9 cellular contexts compared by ENCODE assay signal in genomic region chr5:83470920-83471404, GRCh38. TPM values are rescaled to one million over a fixed set of nuclear protein-coding genes. Genes with fewer than 3 reads are reported as not detected.
DNase-seq lines count a peak whose midpoint lies in the region; ATAC-seq and TF ChIP-seq lines count a peak whose summit lies in the region.
"Had no signal": no experiment of that assay in that cellular context is flagged by ENCODE, and none has a peak within 500 bp of the region (broad histone marks: within the 10 kb centered on the region; RNA-seq: fewer than 3 reads in every experiment).

No MANE protein-coding gene starts in this region.

- H3K36me3 ChIP-seq in kidney epithelial cell (ENCODE audit: control insufficient read depth, insufficient read depth, low read length) (peaks cover 4% of the 10 kb centered on the region), thoracic aorta (no peaks in the 10 kb centered on the region)

- CTCF ChIA-PET in activated CD8-positive, alpha-beta T cell treated with anti-CD3 and anti-CD28 coated beads, Interleukin-2, amount 10 ng/mL, durations not matched to agents 7 days and 5 days (lab: Charles Lee), result no interaction called here
- CTCF ChIA-PET in activated CD8-positive, alpha-beta T cell treated with anti-CD3 and anti-CD28 coated beads for 36 hours (lab: Charles Lee), result interaction anchor here (0.9 kb wide), 1 partner anchor 41 kb away, joined by 3 read pairs; no protein-coding TSS in a partner anchor

- H3K36me3 Mint-ChIP-seq in activated CD8-positive, alpha-beta T cell treated with anti-CD3 and anti-CD28 coated beads, Interleukin-2, amount 10 ng/mL, durations not matched to agents 7 days and 5 days (ENCODE audit: low read depth), result no peaks in the 10 kb centered on the region
- H3K36me3 Mint-ChIP-seq in activated CD8-positive, alpha-beta T cell treated with anti-CD3 and anti-CD28 coated beads for 36 hours (ENCODE audit: low read depth), result no peaks in the 10 kb centered on the region
- peaks cover 8% of the 10 kb centered on the region for H3K36me3 Mint-ChIP-seq in activated T-helper 17 cell treated with anti-CD3 and anti-CD28 coated beads, Interleukin-2, amount 50 U/mL, for 72 hours (ENCODE audit: low read depth)
- peaks cover 0 to 6% of the 10 kb centered on the region in 2 donors for H3K36me3 Mint-ChIP-seq in stimulated activated naive B cell treated with anti-CD40 and anti-IgM and Interleukin-4, amounts not matched to agents 10 μg/mL and 1 μg/mL and 100 μg/mL, for 72 hours

- H3K9me3 ChIP-seq in thoracic aorta, result no peaks in the 10 kb centered on the region

- POLR2A ChIA-PET in activated CD8-positive, alpha-beta T cell treated with anti-CD3 and anti-CD28 coated beads, Interleukin-2, amount 10 ng/mL, durations not matched to agents 7 days and 5 days (lab: Charles Lee), result no interaction called here
- POLR2A ChIA-PET in activated CD8-positive, alpha-beta T cell treated with anti-CD3 and anti-CD28 coated beads for 36 hours (lab: Charles Lee), result no interaction called here

- no peak for DNase-seq in activated CD8-positive, alpha-beta T cell treated with anti-CD3 and anti-CD28 coated beads, Interleukin-2, amount 10 ng/mL, durations not matched to agents 7 days and 5 days
- DNase-seq in activated CD8-positive, alpha-beta T cell treated with anti-CD3 and anti-CD28 coated beads for 36 hours, result no peak
- DNase-seq in kidney epithelial cell (ENCODE audit: low read depth) (no peak), thoracic aorta (ENCODE audit: low spot score) (no peak), pons (ENCODE audit: low spot score) (no peak), OCI-M1 (lab: John Stamatoyannopoulos, UW) (no peak)
- no peak for DNase-seq in stimulated activated naive B cell treated with anti-CD40 and anti-IgM and Interleukin-4, amounts not matched to agents 10 μg/mL and 1 μg/mL and 100 μg/mL, for 72 hours
- DNase-seq: stimulated activated naive CD4-positive, alpha-beta T cell treated with Interleukin-2 at 50 U/mL for 16 hours had no signal

- H3K4me1 Mint-ChIP-seq in activated CD8-positive, alpha-beta T cell treated with anti-CD3 and anti-CD28 coated beads, Interleukin-2, amount 10 ng/mL, durations not matched to agents 7 days and 5 days (ENCODE audit: low read depth), result peaks cover 38% of the 10 kb centered on the region
- H3K4me1 Mint-ChIP-seq in activated CD8-positive, alpha-beta T cell treated with anti-CD3 and anti-CD28 coated beads for 36 hours (ENCODE audit: low read depth), result peaks cover 31% of the 10 kb centered on the region
- H3K4me1 Mint-ChIP-seq in activated T-helper 17 cell treated with anti-CD3 and anti-CD28 coated beads, Interleukin-2, amount 50 U/mL, for 72 hours, result peaks cover 16% of the 10 kb centered on the region
- peaks cover 13 to 37% of the 10 kb centered on the region in 2 donors for H3K4me1 Mint-ChIP-seq in stimulated activated naive B cell treated with anti-CD40 and anti-IgM and Interleukin-4, amounts not matched to agents 10 μg/mL and 1 μg/mL and 100 μg/mL, for 72 hours

- TF ChIP-seq CTCF in activated CD8-positive, alpha-beta T cell treated with anti-CD3 and anti-CD28 coated beads for 36 hours (IDR thresholded peaks at IDR 0.05), result no peak
- TF ChIP-seq CTCF in kidney epithelial cell (IDR thresholded peaks at IDR 0.05; ENCODE audit: insufficient read depth, low read length, poor library complexity, severe bottlenecking) (no peak), thoracic aorta (IDR thresholded peaks at IDR 0.05) (no peak)

- H3K27ac ChIP-seq in thoracic aorta, result peak overlapping the region; percentile 72 to 79

- H3K4me3 Mint-ChIP-seq in activated CD8-positive, alpha-beta T cell treated with anti-CD3 and anti-CD28 coated beads, Interleukin-2, amount 10 ng/mL, durations not matched to agents 7 days and 5 days, result peak overlapping the region; percentile 15
- no peak overlapping the region for H3K4me3 Mint-ChIP-seq in activated CD8-positive, alpha-beta T cell treated with anti-CD3 and anti-CD28 coated beads for 36 hours
- peak overlapping the region; percentile 82 for H3K4me3 Mint-ChIP-seq in activated T-helper 17 cell treated with anti-CD3 and anti-CD28 coated beads, Interleukin-2, amount 50 U/mL, for 72 hours
- H3K4me3 Mint-ChIP-seq in stimulated activated naive B cell treated with anti-CD40 and anti-IgM and Interleukin-4, amounts not matched to agents 10 μg/mL and 1 μg/mL and 100 μg/mL, for 72 hours, result no peak overlapping the region

- H3K27ac Mint-ChIP-seq in activated CD8-positive, alpha-beta T cell treated with anti-CD3 and anti-CD28 coated beads, Interleukin-2, amount 10 ng/mL, durations not matched to agents 7 days and 5 days, result no peak overlapping the region
- H3K27ac Mint-ChIP-seq in activated CD8-positive, alpha-beta T cell treated with anti-CD3 and anti-CD28 coated beads for 36 hours, result no peak overlapping the region
- H3K27ac Mint-ChIP-seq in activated T-helper 17 cell treated with anti-CD3 and anti-CD28 coated beads, Interleukin-2, amount 50 U/mL, for 72 hours, result no peak overlapping the region
- no peak overlapping the region for H3K27ac Mint-ChIP-seq in stimulated activated naive B cell treated with anti-CD40 and anti-IgM and Interleukin-4, amounts not matched to agents 10 μg/mL and 1 μg/mL and 100 μg/mL, for 72 hours

- peak overlapping the region; percentile 96 for H3K4me3 ChIP-seq in kidney epithelial cell (ENCODE audit: low read depth, low read length)
- peak overlapping the region; percentile 79 for H3K4me3 ChIP-seq in thoracic aorta

- peaks cover 72% of the 10 kb centered on the region for H3K27me3 Mint-ChIP-seq in activated CD8-positive, alpha-beta T cell treated with anti-CD3 and anti-CD28 coated beads, Interleukin-2, amount 10 ng/mL, durations not matched to agents 7 days and 5 days (ENCODE audit: low read depth)
- H3K27me3 Mint-ChIP-seq in activated CD8-positive, alpha-beta T cell treated with anti-CD3 and anti-CD28 coated beads for 36 hours, result peaks cover 76% of the 10 kb centered on the region
- peaks cover 74% of the 10 kb centered on the region for H3K27me3 Mint-ChIP-seq in activated T-helper 17 cell treated with anti-CD3 and anti-CD28 coated beads, Interleukin-2, amount 50 U/mL, for 72 hours
- peaks cover 60 to 65% of the 10 kb centered on the region in 2 donors for H3K27me3 Mint-ChIP-seq in stimulated activated naive B cell treated with anti-CD40 and anti-IgM and Interleukin-4, amounts not matched to agents 10 μg/mL and 1 μg/mL and 100 μg/mL, for 72 hours

- no peak for ATAC-seq in activated CD8-positive, alpha-beta T cell treated with anti-CD3 and anti-CD28 coated beads, Interleukin-2, amount 10 ng/mL, durations not matched to agents 7 days and 5 days
- ATAC-seq in activated CD8-positive, alpha-beta T cell treated with anti-CD3 and anti-CD28 coated beads for 36 hours, result no peak
- ATAC-seq in activated T-helper 17 cell treated with anti-CD3 and anti-CD28 coated beads, Interleukin-2, amount 50 U/mL, for 72 hours (replicated peaks), result no peak
- no peak for ATAC-seq in thoracic aorta (ENCODE audit: insufficient number of reproducible peaks, low FRiP score, low read depth)
- no peak for ATAC-seq in stimulated activated naive B cell treated with anti-CD40 and anti-IgM and Interleukin-4, amounts not matched to agents 10 μg/mL and 1 μg/mL and 100 μg/mL, for 72 hours (replicated peaks)

- no peaks in the 10 kb centered on the region for H3K27me3 ChIP-seq in kidney epithelial cell (ENCODE audit: control insufficient read depth, insufficient read depth, low read length)
- no peaks in the 10 kb centered on the region for H3K27me3 ChIP-seq in thoracic aorta (replicated peaks; ENCODE audit: insufficient read depth)

- no peaks in the 10 kb centered on the region for H3K9me3 Mint-ChIP-seq in activated CD8-positive, alpha-beta T cell treated with anti-CD3 and anti-CD28 coated beads, Interleukin-2, amount 10 ng/mL, durations not matched to agents 7 days and 5 days (ENCODE audit: insufficient read depth)
- H3K9me3 Mint-ChIP-seq in activated CD8-positive, alpha-beta T cell treated with anti-CD3 and anti-CD28 coated beads for 36 hours, result no peaks in the 10 kb centered on the region
- no peaks in the 10 kb centered on the region for H3K9me3 Mint-ChIP-seq in activated T-helper 17 cell treated with anti-CD3 and anti-CD28 coated beads, Interleukin-2, amount 50 U/mL, for 72 hours
- no peaks in the 10 kb centered on the region for H3K9me3 Mint-ChIP-seq in stimulated activated naive B cell treated with anti-CD40 and anti-IgM and Interleukin-4, amounts not matched to agents 10 μg/mL and 1 μg/mL and 100 μg/mL, for 72 hours

- H3K4me1 ChIP-seq in thoracic aorta (ENCODE audit: control insufficient read depth in 1 of 2, low read depth in 2 of 2), result peaks cover 0 to 10% of the 10 kb centered on the region in 2 donors

- intact Hi-C loops in activated CD8-positive, alpha-beta T cell treated with anti-CD3 and anti-CD28 coated beads for 36 hours (cut with micrococcal nuclease), result loop anchor here (10.0 kb wide), 1 partner anchor 396 kb away; the partner anchor contains the start of genes TMEM167A and XRCC4

RNA-seq across cellular contexts. Expression of gene VCAN, which starts 0.6 kb away (rescaled TPM):
- total RNA-seq in activated CD8-positive, alpha-beta T cell treated with anti-CD3 and anti-CD28 coated beads, Interleukin-2, amount 10 ng/mL, durations not matched to agents 7 days and 5 days, result under 1 TPM; 0.03 to 0.39 TPM
- total RNA-seq in activated CD8-positive, alpha-beta T cell treated with anti-CD3 and anti-CD28 coated beads for 36 hours, result not detected
- total RNA-seq in activated T-helper 17 cell treated with anti-CD3 and anti-CD28 coated beads, Interleukin-2, amount 50 U/mL, for 72 hours, result under 1 TPM in 1 of 2 donors, not detected in 1; 0.13 TPM
- total RNA-seq in kidney epithelial cell (175 and 178 TPM in 2 replicates), thoracic aorta (1,000 to 10,000 TPM in 1 of 2 donors, 100 to 1,000 TPM in 1; 870 to 1,101 TPM)

Comparison
In these comparisons a context has a peak if more than half of its experiments do, and no peak if none do; other contexts are left out.
1. H3K4me3 Mint-ChIP-seq: peak in activated CD8-positive, alpha-beta T cell treated with anti-CD3 and anti-CD28 coated beads, Interleukin-2, amount 10 ng/mL, durations not matched to agents 7 days and 5 days (single experiment) and activated T-helper 17 cell treated with anti-CD3 and anti-CD28 coated beads, Interleukin-2, amount 50 U/mL, for 72 hours (single experiment); none in activated CD8-positive, alpha-beta T cell treated with anti-CD3 and anti-CD28 coated beads for 36 hours (single experiment) and stimulated activated naive B cell treated with anti-CD40 and anti-IgM and Interleukin-4, amounts not matched to agents 10 μg/mL and 1 μg/mL and 100 μg/mL, for 72 hours (0 of 2).
2. RNA of gene VCAN, which starts 0.6 kb away (total RNA-seq): 870 to 1,101 TPM in thoracic aorta and 175 to 178 TPM in kidney epithelial cell; 0.03 to 0.39 TPM in activated CD8-positive, alpha-beta T cell treated with anti-CD3 and anti-CD28 coated beads, Interleukin-2, amount 10 ng/mL, durations not matched to agents 7 days and 5 days, 0.13 TPM in activated T-helper 17 cell treated with anti-CD3 and anti-CD28 coated beads, Interleukin-2, amount 50 U/mL, for 72 hours and not detected in activated CD8-positive, alpha-beta T cell treated with anti-CD3 and anti-CD28 coated beads for 36 hours; every median in the first group is over 100 times any median in the second.